In genomic region chr10:49664842-49665355, GRCh38 we compare ENCODE assay signal across 1 cellular context.
TF ChIP-seq lines count a peak whose summit lies in the region.

No MANE protein-coding gene starts in this region.

TF ChIP-seq in HepG2, 621 proteins besides CTCF, POLR2A, EP300 and RAD21:
- no peak for TF ChIP-seq ZMYM3 (CRISPR knock-in tag; IDR thresholded peaks at IDR 0.05)
- no peak for TF ChIP-seq ZBTB20 (CRISPR knock-in tag; IDR thresholded peaks at IDR 0.05; ENCODE audit: borderline replicate concordance, low read depth)
- no peak for TF ChIP-seq ZBTB49 (CRISPR knock-in tag; IDR thresholded peaks at IDR 0.05; ENCODE audit: borderline replicate concordance)
- no peak for TF ChIP-seq STAT5B (CRISPR knock-in tag; IDR thresholded peaks at IDR 0.05)
- TF ChIP-seq, protein P1, sequence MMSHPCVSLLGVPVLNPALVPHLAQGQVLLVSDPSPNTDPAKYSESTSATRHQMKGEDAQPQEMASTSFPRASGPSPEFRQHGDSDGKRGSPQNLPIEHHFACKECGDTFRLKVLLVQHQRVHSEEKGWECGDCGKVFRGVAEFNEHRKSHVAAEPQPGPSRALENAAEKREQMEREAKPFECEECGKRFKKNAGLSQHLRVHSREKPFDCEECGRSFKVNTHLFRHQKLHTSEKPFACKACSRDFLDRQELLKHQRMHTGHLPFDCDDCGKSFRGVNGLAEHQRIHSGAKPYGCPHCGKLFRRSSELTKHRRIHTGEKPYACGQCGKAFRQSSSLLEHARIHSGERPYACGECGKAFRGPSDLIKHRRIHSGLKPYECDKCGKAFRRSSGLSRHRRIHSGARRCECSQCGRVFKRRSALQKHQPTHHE (CRISPR knock-in tag; IDR thresholded peaks at IDR 0.05; ENCODE audit: borderline replicate concordance), result no peak
- no peak for TF ChIP-seq ZBTB7B (CRISPR knock-in tag; IDR thresholded peaks at IDR 0.05)
- TF ChIP-seq, protein P2, sequence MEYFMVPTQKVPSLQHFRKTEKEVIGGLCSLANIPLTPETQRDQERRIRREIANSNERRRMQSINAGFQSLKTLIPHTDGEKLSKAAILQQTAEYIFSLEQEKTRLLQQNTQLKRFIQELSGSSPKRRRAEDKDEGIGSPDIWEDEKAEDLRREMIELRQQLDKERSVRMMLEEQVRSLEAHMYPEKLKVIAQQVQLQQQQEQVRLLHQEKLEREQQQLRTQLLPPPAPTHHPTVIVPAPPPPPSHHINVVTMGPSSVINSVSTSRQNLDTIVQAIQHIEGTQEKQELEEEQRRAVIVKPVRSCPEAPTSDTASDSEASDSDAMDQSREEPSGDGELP (IDR thresholded peaks at IDR 0.05; ENCODE audit: borderline replicate concordance, low read depth), result no peak
- TF ChIP-seq ZNF224 (CRISPR knock-in tag; IDR thresholded peaks at IDR 0.05), result no peak
- TF ChIP-seq ZNF143 (CRISPR knock-in tag; IDR thresholded peaks at IDR 0.05), result no peak
- no peak for TF ChIP-seq TAF1 (CRISPR knock-in tag; IDR thresholded peaks at IDR 0.05)
- TF ChIP-seq NFIC (IDR thresholded peaks at IDR 0.05; ENCODE audit: low read length), result no peak
- no peak for TF ChIP-seq ZNF768 (CRISPR knock-in tag; IDR thresholded peaks at IDR 0.05)
- TF ChIP-seq RBFOX2 (IDR thresholded peaks at IDR 0.05; ENCODE audit: low read depth, low read length), result no peak
- no peak for TF ChIP-seq TEF (CRISPR knock-in tag; IDR thresholded peaks at IDR 0.05)
TF ChIP-seq in HepG2: peak in this region for 0.
